Comparison of ENCODE assay signal across 16 cellular contexts in the genomic region with DNA sequence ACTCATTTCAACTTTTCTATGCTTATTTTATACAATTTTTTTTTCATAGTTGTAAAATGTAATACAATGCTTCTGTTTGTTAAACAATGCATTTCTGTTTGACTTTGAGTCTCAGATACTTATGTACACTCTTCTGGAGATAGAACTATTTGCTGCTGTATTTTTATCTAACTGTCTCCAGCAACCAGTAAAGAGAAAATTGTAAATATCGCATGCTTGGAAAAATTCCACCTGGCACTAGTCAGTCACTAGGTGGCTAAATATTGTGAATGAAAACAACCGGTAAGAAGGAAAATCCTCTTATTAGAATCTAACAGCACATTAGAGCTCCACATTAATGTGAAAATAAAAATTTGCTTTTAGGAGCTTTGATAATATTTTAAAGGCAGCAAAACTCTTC.
A peak's percentile ranks its signal among the peaks of the same experiment; 100 is the strongest.
DNase-seq lines count a peak whose midpoint lies in the region; ATAC-seq and TF ChIP-seq lines count a peak whose summit lies in the region.
"Had no signal": no experiment of that assay in that cellular context is flagged by ENCODE, and none has a peak within 500 bp of the region (broad histone marks: within the 10 kb centered on the region; RNA-seq: fewer than 3 reads in every experiment).

No MANE protein-coding gene starts in this region.

- no peaks in the 10 kb centered on the region for H3K4me1 Mint-ChIP-seq in activated T-cell treated with anti-CD3 and anti-CD28 coated beads, Interleukin-2, amount 50 U/mL, for 4 hours (ENCODE audit: low read depth)
- H3K4me1 Mint-ChIP-seq: CD4-positive, CD25-positive, alpha-beta regulatory T cell; naive B cell had no signal

- 0 out of 2 replicates have a peak, but pooled peaks have one; percentile 3 for TF ChIP-seq CTCF in BE2C (IDR thresholded peaks at IDR 0.05; ENCODE audit: low read depth, low read length)

- H3K4me3 Mint-ChIP-seq in activated T-cell treated with anti-CD3 and anti-CD28 coated beads, Interleukin-2, amount 50 U/mL, for 4 hours = no peak overlapping the region
- H3K4me3 Mint-ChIP-seq: brain; CD4-positive, CD25-positive, alpha-beta regulatory T cell; naive B cell; WTC11 had no signal

- no peak overlapping the region for H3K4me3 ChIP-seq in BE2C (ENCODE audit: low read depth, low read length)
- H3K4me3 ChIP-seq: testis had no signal

- H3K4me1 ChIP-seq in BE2C = no peaks in the 10 kb centered on the region
- H3K4me1 ChIP-seq: testis had no signal

- H3K9me3 Mint-ChIP-seq in activated T-cell treated with anti-CD3 and anti-CD28 coated beads, Interleukin-2, amount 50 U/mL, for 4 hours = peaks cover 10% of the 10 kb centered on the region
- H3K9me3 Mint-ChIP-seq: naive B cell, WTC11 had no signal

- H3K27me3 ChIP-seq in BE2C = no peaks in the 10 kb centered on the region
- H3K27me3 ChIP-seq: testis had no signal

- no peaks in the 10 kb centered on the region for H3K9me3 ChIP-seq in BE2C
- H3K9me3 ChIP-seq: testis had no signal

- H3K36me3 ChIP-seq in BE2C = no peaks in the 10 kb centered on the region

- no peaks in the 10 kb centered on the region for H3K27me3 Mint-ChIP-seq in activated T-cell treated with anti-CD3 and anti-CD28 coated beads, Interleukin-2, amount 50 U/mL, for 4 hours (ENCODE audit: low read depth)
- H3K27me3 Mint-ChIP-seq: CD4-positive, CD25-positive, alpha-beta regulatory T cell; naive B cell had no signal

- H3K36me3 Mint-ChIP-seq in activated T-cell treated with anti-CD3 and anti-CD28 coated beads, Interleukin-2, amount 50 U/mL, for 4 hours (ENCODE audit: insufficient read depth) = no peaks in the 10 kb centered on the region
- H3K36me3 Mint-ChIP-seq: brain; CD4-positive, CD25-positive, alpha-beta regulatory T cell; naive B cell; WTC11 had no signal

- DNase-seq in BE2C (no peak), DMS153 treated with DMSO at 0.1 percent for 48 hours (lab: John Stamatoyannopoulos, UW; ENCODE audit: unreplicated experiment) (peak; percentile 48), SHP77 (lab: John Stamatoyannopoulos, UW) (peak; percentile 11 to 21), iris pigment epithelial cell (ENCODE audit: low read depth) (peak; percentile 26), HCEC 1CT (no peak), T-helper 1 cell (no peak)
- DNase-seq in activated T-cell treated with anti-CD3 and anti-CD28 coated beads, Interleukin-2, amount 50 U/mL, for 4 hours = no peak
- DNase-seq: activated effector memory CD4-positive, alpha-beta T cell treated with anti-CD3 and anti-CD28 coated beads, Interleukin-2, amount 50 U/mL, for 16 hours; CD4-positive, CD25-positive, alpha-beta regulatory T cell; KG1; naive B cell; testis had no signal

- no peak for ATAC-seq in HG02973 (IDR thresholded peaks at IDR 0.05; ENCODE audit: unreplicated experiment)
- ATAC-seq in activated T-cell treated with anti-CD3 and anti-CD28 coated beads, Interleukin-2, amount 50 U/mL, for 4 hours = no peak
- ATAC-seq: sciatic nerve, WTC11 had no signal

Comparison
In these comparisons a context has a peak if more than half of its experiments do, and no peak if none do; other contexts are left out.
1. DNase-seq: peak in DMS153 treated with DMSO at 0.1 percent for 48 hours (single experiment), SHP77 (2 of 2) and iris pigment epithelial cell (single experiment); none in BE2C (single experiment), HCEC 1CT (single experiment), activated T-cell treated with anti-CD3 and anti-CD28 coated beads, Interleukin-2, amount 50 U/mL, for 4 hours (single experiment) and T-helper 1 cell (0 of 5).